In genomic region chr9:131276107-131276888, GRCh38 we compare ENCODE assay signal across 8 cellular contexts. TPM values are rescaled to one million over a fixed set of nuclear protein-coding genes. Genes with fewer than 3 reads are reported as not detected.
A peak's percentile ranks its signal among the peaks of the same experiment; 100 is the strongest.
DNase-seq lines count a peak whose midpoint lies in the region; ATAC-seq and TF ChIP-seq lines count a peak whose summit lies in the region.

Gene FAM78A, minus strand, starts transcription at chr9:131276510. Its CDS starts 331 bp downstream, at chr9:131276179.

- H3K9me3 ChIP-seq in mesodermal cell (ENCODE audit: control insufficient read depth, low read length) (no peaks in the 10 kb centered on the region), upper lobe of left lung (no peaks in the 10 kb centered on the region)

- H3K27ac ChIP-seq in mesodermal cell (ENCODE audit: low read depth, low read length, severe bottlenecking) (no peak within 1 kb of the TSS), upper lobe of left lung (peak within 1 kb of the TSS; percentile 87 to 93 (median 92))

- DNase-seq in activated T-cell treated with anti-CD3 and anti-CD28 coated beads, Interleukin-2, amount 50 U/mL, for 1 hour: peak; percentile 59
- DNase-seq in activated T-cell treated with anti-CD3 and anti-CD28 coated beads for 4 hours: no peak
- peak; percentile 56 for DNase-seq in dermis blood vessel endothelial cell
- DNase-seq in upper lobe of left lung: peak; percentile 74 to 95
- no peak for DNase-seq in NCI-H526 (lab: John Stamatoyannopoulos, UW)
- no peak for DNase-seq in mesenteric fat pad (ENCODE audit: low spot score)

- TF ChIP-seq CTCF in upper lobe of left lung (IDR thresholded peaks at IDR 0.05): peak in 2 of 6 experiments; percentile 11 to 16

- peak in 1 of 2 donors; percentile 30 for ATAC-seq in upper lobe of left lung (ENCODE audit: low FRiP score in 2 of 2)

- H3K36me3 ChIP-seq in mesodermal cell (ENCODE audit: control insufficient read depth, insufficient read depth, low read length): no peaks in the 10 kb centered on the region
- H3K36me3 ChIP-seq in upper lobe of left lung: no peaks in the 10 kb centered on the region

- H3K4me1 ChIP-seq in mesodermal cell (ENCODE audit: control insufficient read depth, insufficient read depth, low read length, poor library complexity, severe bottlenecking) (peaks cover 13% of the 10 kb centered on the region), upper lobe of left lung (peaks cover 28 to 65% (median 37%) of the 10 kb centered on the region in 4 donors)

- TF ChIP-seq EP300 in upper lobe of left lung (IDR thresholded peaks at IDR 0.05): no peak

- WGBS in mesodermal cell (ENCODE audit: insufficient coverage in 2 of 2), 2 experiments: 17 to 19% methylated on average over 56 to 63 of the region's 75 CpGs
- WGBS in upper lobe of left lung, 2 donors: 8 to 36% methylated on average over 8 to 35 of the region's 75 CpGs

- peaks cover 0 to 3% (median 0%) of the 10 kb centered on the region in 4 donors for H3K27me3 ChIP-seq in upper lobe of left lung

- TF ChIP-seq POLR2A in upper lobe of left lung (IDR thresholded peaks at IDR 0.05): peak in 2 of 4 donors; percentile 6 to 48

- intact Hi-C loops in T-helper 1 cell treated with Interleukin-12 subunit alpha and Interleukin-12 subunit beta and Interleukin-4 antibody, amounts not matched to agents 30 ng/mL and 1 ng/mL, for 36 hours (cut with micrococcal nuclease): loop anchor here (5.0 to 10.0 kb wide), 4 partner anchors 226 to 969 kb away; partner anchors contain the start of genes NTNG2 and POMT1

- H3K4me3 ChIP-seq in mesodermal cell (ENCODE audit: extremely low read depth, insufficient read depth, low read length, poor library complexity, severe bottlenecking) (peak within 1 kb of the TSS; percentile 54), upper lobe of left lung (peak within 1 kb of the TSS; percentile 71 to 86 (median 81))

RNA-seq across cellular contexts. Expression of gene FAM78A, which starts in this region (rescaled TPM):
- total RNA-seq in T-helper 1 cell treated with Interleukin-12 subunit alpha and Interleukin-12 subunit beta and Interleukin-4 antibody, amounts not matched to agents 30 ng/mL and 1 ng/mL, for 36 hours: 102 and 105 TPM in 2 replicates
- total RNA-seq in dermis blood vessel endothelial cell: 9.9 and 12.4 TPM in 2 replicates
- polyA plus RNA-seq in mesodermal cell (2013, experiment 1 of 2): 5.6 TPM
- polyA plus RNA-seq in mesodermal cell (2013, experiment 2 of 2): 3.6 TPM
- total RNA-seq in upper lobe of left lung: 10 to 100 TPM in 2 of 6 donors, 1 to 10 TPM in 4; 4.5 to 19.1 (median 9.3) TPM
- total RNA-seq in mesenteric fat pad: 6.3 TPM

Comparison
In these comparisons a context has a peak if more than half of its experiments do, and no peak if none do; other contexts are left out.
1. DNase-seq: peak in activated T-cell treated with anti-CD3 and anti-CD28 coated beads, Interleukin-2, amount 50 U/mL, for 1 hour (single experiment), dermis blood vessel endothelial cell (single experiment) and upper lobe of left lung (2 of 2); none in activated T-cell treated with anti-CD3 and anti-CD28 coated beads for 4 hours (single experiment), NCI-H526 (0 of 2) and mesenteric fat pad (single experiment).